ENCODE assay signal across 1 cellular context in the genomic region with DNA sequence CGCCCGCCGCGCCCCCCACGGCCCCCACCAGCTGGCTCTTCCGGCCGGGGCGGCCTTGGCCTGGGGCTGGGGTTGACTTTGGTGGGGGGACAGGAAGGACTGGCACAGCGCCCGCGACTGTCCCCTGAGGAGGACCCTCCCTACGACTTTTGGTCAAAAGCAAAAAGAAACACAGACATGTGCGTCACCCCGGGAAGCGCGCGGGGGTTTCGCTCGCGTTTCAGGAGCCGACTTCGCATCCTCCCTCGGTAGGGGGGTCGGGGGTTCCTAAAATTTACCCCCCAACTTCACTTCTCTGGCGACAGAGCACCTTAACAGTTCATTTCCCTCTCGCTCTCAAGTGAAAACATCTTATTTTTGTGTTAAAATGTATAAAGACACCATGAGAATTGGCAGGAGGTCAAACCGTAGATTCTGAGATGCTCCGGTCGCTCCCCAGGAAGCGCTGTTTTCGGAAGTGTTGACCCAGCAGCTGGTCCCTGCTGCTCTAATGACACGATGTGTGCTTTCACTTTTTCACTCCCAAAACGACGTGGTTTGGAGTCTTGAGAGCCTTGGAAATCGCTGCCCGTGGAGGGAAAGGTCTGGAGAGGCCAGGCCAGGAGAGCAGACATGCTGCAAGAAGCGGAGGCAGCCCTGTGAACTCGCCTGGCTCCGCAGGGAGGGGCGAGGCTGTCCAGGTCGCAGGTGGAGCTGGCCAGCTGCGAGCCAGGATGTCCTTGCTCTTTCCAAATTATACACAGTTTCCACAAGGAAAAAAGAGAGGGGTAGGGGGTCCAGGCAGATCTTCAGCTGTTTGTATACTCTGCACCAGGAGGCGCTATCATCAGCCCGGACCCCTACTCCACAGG.
TF ChIP-seq lines count a peak whose summit lies in the region.

No MANE protein-coding gene starts in this region.

TF ChIP-seq in HepG2, 621 proteins besides CTCF, POLR2A, EP300 and RAD21 (continued from another document):
- TF ChIP-seq, protein P1, sequence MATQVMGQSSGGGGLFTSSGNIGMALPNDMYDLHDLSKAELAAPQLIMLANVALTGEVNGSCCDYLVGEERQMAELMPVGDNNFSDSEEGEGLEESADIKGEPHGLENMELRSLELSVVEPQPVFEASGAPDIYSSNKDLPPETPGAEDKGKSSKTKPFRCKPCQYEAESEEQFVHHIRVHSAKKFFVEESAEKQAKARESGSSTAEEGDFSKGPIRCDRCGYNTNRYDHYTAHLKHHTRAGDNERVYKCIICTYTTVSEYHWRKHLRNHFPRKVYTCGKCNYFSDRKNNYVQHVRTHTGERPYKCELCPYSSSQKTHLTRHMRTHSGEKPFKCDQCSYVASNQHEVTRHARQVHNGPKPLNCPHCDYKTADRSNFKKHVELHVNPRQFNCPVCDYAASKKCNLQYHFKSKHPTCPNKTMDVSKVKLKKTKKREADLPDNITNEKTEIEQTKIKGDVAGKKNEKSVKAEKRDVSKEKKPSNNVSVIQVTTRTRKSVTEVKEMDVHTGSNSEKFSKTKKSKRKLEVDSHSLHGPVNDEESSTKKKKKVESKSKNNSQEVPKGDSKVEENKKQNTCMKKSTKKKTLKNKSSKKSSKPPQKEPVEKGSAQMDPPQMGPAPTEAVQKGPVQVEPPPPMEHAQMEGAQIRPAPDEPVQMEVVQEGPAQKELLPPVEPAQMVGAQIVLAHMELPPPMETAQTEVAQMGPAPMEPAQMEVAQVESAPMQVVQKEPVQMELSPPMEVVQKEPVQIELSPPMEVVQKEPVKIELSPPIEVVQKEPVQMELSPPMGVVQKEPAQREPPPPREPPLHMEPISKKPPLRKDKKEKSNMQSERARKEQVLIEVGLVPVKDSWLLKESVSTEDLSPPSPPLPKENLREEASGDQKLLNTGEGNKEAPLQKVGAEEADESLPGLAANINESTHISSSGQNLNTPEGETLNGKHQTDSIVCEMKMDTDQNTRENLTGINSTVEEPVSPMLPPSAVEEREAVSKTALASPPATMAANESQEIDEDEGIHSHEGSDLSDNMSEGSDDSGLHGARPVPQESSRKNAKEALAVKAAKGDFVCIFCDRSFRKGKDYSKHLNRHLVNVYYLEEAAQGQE (IDR thresholded peaks at IDR 0.05; ENCODE audit: borderline replicate concordance in 1 of 2, low read depth in 1 of 2, low read length in 2 of 2), result peak in 1 of 2 experiments; percentile 35; a peak in 1 of 4 replicates
- TF ChIP-seq NAIF1 (CRISPR knock-in tag; IDR thresholded peaks at IDR 0.05; ENCODE audit: borderline replicate concordance), result no peak; the same call in 1 of the 2 replicates
- no peak for TF ChIP-seq ZBTB8A (CRISPR knock-in tag; IDR thresholded peaks at IDR 0.05; ENCODE audit: borderline replicate concordance, low read depth)
- TF ChIP-seq HOXA5 (CRISPR knock-in tag; IDR thresholded peaks at IDR 0.05), result no peak
- TF ChIP-seq ZNF263 (CRISPR knock-in tag; IDR thresholded peaks at IDR 0.05), result peak; percentile 28; the same call in 1 of the 2 replicates
- TF ChIP-seq KDM5B (CRISPR knock-in tag; IDR thresholded peaks at IDR 0.05; ENCODE audit: borderline replicate concordance), result peak; percentile 50; the same call in 1 of the 2 replicates
- no peak for TF ChIP-seq ZNF460 (CRISPR knock-in tag; IDR thresholded peaks at IDR 0.05; ENCODE audit: borderline replicate concordance)
- TF ChIP-seq ZNF552 (CRISPR knock-in tag; IDR thresholded peaks at IDR 0.05; ENCODE audit: borderline replicate concordance), result no peak
- 0 out of 2 replicates have a peak, but pooled peaks have one; percentile 57 for TF ChIP-seq HIVEP1 (CRISPR knock-in tag; IDR thresholded peaks at IDR 0.05)
- no peak for TF ChIP-seq ZNF720 (CRISPR knock-in tag; IDR thresholded peaks at IDR 0.05)
- TF ChIP-seq, protein P2, sequence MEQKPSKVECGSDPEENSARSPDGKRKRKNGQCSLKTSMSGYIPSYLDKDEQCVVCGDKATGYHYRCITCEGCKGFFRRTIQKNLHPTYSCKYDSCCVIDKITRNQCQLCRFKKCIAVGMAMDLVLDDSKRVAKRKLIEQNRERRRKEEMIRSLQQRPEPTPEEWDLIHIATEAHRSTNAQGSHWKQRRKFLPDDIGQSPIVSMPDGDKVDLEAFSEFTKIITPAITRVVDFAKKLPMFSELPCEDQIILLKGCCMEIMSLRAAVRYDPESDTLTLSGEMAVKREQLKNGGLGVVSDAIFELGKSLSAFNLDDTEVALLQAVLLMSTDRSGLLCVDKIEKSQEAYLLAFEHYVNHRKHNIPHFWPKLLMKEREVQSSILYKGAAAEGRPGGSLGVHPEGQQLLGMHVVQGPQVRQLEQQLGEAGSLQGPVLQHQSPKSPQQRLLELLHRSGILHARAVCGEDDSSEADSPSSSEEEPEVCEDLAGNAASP (CRISPR knock-in tag; IDR thresholded peaks at IDR 0.05; ENCODE audit: borderline replicate concordance), result peak; percentile 66
- no peak for TF ChIP-seq MBNL3 (CRISPR knock-in tag; conservative IDR thresholded peaks at IDR 0.05)
- 0 out of 2 replicates have a peak, but pooled peaks have one; percentile 19 for TF ChIP-seq ZNF605 (CRISPR knock-in tag; IDR thresholded peaks at IDR 0.05)
- TF ChIP-seq ZNF672 (CRISPR knock-in tag; IDR thresholded peaks at IDR 0.05), result no peak
- 0 out of 2 replicates have a peak, but pooled peaks have one; percentile 21 for TF ChIP-seq ZNF615 (CRISPR knock-in tag; IDR thresholded peaks at IDR 0.05; ENCODE audit: borderline replicate concordance)
- TF ChIP-seq, protein P3, sequence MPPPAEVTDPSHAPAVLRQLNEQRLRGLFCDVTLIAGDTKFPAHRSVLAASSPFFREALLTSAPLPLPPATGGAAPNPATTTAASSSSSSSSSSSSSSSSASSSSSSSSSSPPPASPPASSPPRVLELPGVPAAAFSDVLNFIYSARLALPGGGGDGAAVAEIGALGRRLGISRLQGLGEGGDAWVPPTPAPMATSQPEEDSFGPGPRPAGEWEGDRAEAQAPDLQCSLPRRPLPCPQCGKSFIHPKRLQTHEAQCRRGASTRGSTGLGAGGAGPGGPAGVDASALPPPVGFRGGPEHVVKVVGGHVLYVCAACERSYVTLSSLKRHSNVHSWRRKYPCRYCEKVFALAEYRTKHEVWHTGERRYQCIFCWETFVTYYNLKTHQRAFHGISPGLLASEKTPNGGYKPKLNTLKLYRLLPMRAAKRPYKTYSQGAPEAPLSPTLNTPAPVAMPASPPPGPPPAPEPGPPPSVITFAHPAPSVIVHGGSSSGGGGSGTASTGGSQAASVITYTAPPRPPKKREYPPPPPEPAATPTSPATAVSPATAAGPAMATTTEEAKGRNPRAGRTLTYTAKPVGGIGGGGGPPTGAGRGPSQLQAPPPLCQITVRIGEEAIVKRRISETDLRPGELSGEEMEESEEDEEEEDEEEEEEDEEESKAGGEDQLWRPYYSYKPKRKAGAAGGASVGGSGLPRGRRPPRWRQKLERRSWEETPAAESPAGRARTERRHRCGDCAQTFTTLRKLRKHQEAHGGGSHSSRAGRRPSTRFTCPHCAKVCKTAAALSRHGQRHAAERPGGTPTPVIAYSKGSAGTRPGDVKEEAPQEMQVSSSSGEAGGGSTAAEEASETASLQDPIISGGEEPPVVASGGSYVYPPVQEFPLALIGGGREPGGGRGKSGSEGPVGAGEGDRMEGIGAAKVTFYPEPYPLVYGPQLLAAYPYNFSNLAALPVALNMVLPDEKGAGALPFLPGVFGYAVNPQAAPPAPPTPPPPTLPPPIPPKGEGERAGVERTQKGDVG (CRISPR knock-in tag; IDR thresholded peaks at IDR 0.05; ENCODE audit: borderline replicate concordance), result no peak; the same call in 1 of the 2 replicates
- TF ChIP-seq TAF1 (CRISPR knock-in tag; IDR thresholded peaks at IDR 0.05), result peak; percentile 35
- TF ChIP-seq, protein P4, sequence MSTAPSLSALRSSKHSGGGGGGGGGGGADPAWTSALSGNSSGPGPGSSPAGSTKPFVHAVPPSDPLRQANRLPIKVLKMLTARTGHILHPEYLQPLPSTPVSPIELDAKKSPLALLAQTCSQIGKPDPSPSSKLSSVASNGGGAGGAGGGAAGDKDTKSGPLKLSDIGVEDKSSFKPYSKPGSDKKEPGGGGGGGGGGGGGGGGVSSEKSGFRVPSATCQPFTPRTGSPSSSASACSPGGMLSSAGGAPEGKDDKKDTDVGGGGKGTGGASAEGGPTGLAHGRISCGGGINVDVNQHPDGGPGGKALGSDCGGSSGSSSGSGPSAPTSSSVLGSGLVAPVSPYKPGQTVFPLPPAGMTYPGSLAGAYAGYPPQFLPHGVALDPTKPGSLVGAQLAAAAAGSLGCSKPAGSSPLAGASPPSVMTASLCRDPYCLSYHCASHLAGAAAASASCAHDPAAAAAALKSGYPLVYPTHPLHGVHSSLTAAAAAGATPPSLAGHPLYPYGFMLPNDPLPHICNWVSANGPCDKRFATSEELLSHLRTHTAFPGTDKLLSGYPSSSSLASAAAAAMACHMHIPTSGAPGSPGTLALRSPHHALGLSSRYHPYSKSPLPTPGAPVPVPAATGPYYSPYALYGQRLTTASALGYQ (CRISPR knock-in tag; IDR thresholded peaks at IDR 0.05), result peak; percentile 19; the same call in 1 of the 2 replicates
- peak; percentile 61; the same call in 1 of the 2 replicates for TF ChIP-seq ZFAT (CRISPR knock-in tag; conservative IDR thresholded peaks at IDR 0.05)
- TF ChIP-seq NFATC3 (CRISPR knock-in tag; IDR thresholded peaks at IDR 0.05), result no peak
- TF ChIP-seq RFXANK (CRISPR knock-in tag; IDR thresholded peaks at IDR 0.05), result no peak
- 0 out of 2 replicates have a peak, but pooled peaks have one; percentile 15 for TF ChIP-seq CHD4 (IDR thresholded peaks at IDR 0.05; ENCODE audit: borderline replicate concordance, low read length)
- no peak for TF ChIP-seq NCOR1 (IDR thresholded peaks at IDR 0.05; ENCODE audit: borderline replicate concordance, low read length)
- 0 out of 2 replicates have a peak, but pooled peaks have one; percentile 45 for TF ChIP-seq MEIS2 (CRISPR knock-in tag; IDR thresholded peaks at IDR 0.05)
- TF ChIP-seq, protein P5, sequence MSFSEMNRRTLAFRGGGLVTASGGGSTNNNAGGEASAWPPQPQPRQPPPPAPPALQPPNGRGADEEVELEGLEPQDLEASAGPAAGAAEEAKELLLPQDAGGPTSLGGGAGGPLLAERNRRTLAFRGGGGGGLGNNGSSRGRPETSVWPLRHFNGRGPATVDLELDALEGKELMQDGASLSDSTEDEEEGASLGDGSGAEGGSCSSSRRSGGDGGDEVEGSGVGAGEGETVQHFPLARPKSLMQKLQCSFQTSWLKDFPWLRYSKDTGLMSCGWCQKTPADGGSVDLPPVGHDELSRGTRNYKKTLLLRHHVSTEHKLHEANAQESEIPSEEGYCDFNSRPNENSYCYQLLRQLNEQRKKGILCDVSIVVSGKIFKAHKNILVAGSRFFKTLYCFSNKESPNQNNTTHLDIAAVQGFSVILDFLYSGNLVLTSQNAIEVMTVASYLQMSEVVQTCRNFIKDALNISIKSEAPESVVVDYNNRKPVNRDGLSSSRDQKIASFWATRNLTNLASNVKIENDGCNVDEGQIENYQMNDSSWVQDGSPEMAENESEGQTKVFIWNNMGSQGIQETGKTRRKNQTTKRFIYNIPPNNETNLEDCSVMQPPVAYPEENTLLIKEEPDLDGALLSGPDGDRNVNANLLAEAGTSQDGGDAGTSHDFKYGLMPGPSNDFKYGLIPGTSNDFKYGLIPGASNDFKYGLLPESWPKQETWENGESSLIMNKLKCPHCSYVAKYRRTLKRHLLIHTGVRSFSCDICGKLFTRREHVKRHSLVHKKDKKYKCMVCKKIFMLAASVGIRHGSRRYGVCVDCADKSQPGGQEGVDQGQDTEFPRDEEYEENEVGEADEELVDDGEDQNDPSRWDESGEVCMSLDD (CRISPR knock-in tag; IDR thresholded peaks at IDR 0.05; ENCODE audit: borderline replicate concordance), result 0 out of 2 replicates have a peak, but pooled peaks have one; percentile 55
- TF ChIP-seq SAP130 (CRISPR knock-in tag; IDR thresholded peaks at IDR 0.05; ENCODE audit: low read depth), result peak; percentile 46
- TF ChIP-seq KMT2A (CRISPR knock-in tag; IDR thresholded peaks at IDR 0.05), result peak; percentile 65
